Comparison of ENCODE assay signal across 8 cellular contexts in genomic region chr13:23899555-23899954, GRCh38. TPM values are rescaled to one million over a fixed set of nuclear protein-coding genes. Genes with fewer than 3 reads are reported as not detected.
A peak's percentile ranks its signal among the peaks of the same experiment; 100 is the strongest.
DNase-seq lines count a peak whose midpoint lies in the region; ATAC-seq and TF ChIP-seq lines count a peak whose summit lies in the region.

No MANE protein-coding gene starts in this region.

- peaks cover 6% of the 10 kb centered on the region for H3K4me1 Mint-ChIP-seq in CD8-positive, alpha-beta T cell (ENCODE audit: low read depth)
- H3K4me1 Mint-ChIP-seq in neural progenitor cell, result peaks cover under 1% of the 10 kb centered on the region

- H3K27me3 Mint-ChIP-seq in CD8-positive, alpha-beta T cell (ENCODE audit: low read depth), result peaks cover 29% of the 10 kb centered on the region
- H3K27me3 Mint-ChIP-seq in neural progenitor cell (ENCODE audit: insufficient read depth, low read depth), result peaks cover 6% of the 10 kb centered on the region

- DNase-seq in CD8-positive, alpha-beta T cell, result peak in 2 of 7 experiments; percentile 23 to 28
- DNase-seq in epithelial cell of esophagus (ENCODE audit: low read depth), result peak; percentile 35
- peak; percentile 34 for DNase-seq in neural progenitor cell (ENCODE audit: low spot score)
- DNase-seq in sigmoid colon, result no peak
- DNase-seq in NCI-H524 treated with DMSO at 0.1 percent for 48 hours (lab: John Stamatoyannopoulos, UW), result no peak

- no peak overlapping the region for H3K4me3 Mint-ChIP-seq in CD8-positive, alpha-beta T cell
- H3K4me3 Mint-ChIP-seq in neural progenitor cell, result no peak overlapping the region

- peak; percentile 39 for TF ChIP-seq CTCF in CD8-positive, alpha-beta T cell (IDR thresholded peaks at IDR 0.05)
- TF ChIP-seq CTCF in SU-DHL-6 (IDR thresholded peaks at IDR 0.05; ENCODE audit: insufficient read depth, low read length, poor library complexity, severe bottlenecking), result peak; percentile 32
- peak; percentile 61 for TF ChIP-seq CTCF in epithelial cell of esophagus (IDR thresholded peaks at IDR 0.05; ENCODE audit: insufficient read depth, low read depth, low read length, missing control alignments)
- peak; percentile 68 for TF ChIP-seq CTCF in neural progenitor cell (IDR thresholded peaks at IDR 0.05)
- TF ChIP-seq CTCF in sigmoid colon (IDR thresholded peaks at IDR 0.05), result peak in 1 of 4 experiments; percentile 64

- WGBS in sigmoid colon, 2 donors, result 18 to 28% methylated on average over 4 of the region's 4 CpGs

- CTCF ChIA-PET in CD8-positive, alpha-beta T cell (lab: Charles Lee), result interaction anchor here (0.7 kb wide), 1 partner anchor 11 kb away, joined by 3 read pairs; no protein-coding TSS in a partner anchor

- intact Hi-C loops in CD8-positive, alpha-beta T cell (cut with DNase I, micrococcal nuclease), result no loop called here
- intact Hi-C loops in sigmoid colon (cut with DNase I), result no loop called here

- H3K27me3 ChIP-seq in CD8-positive, alpha-beta T cell (ENCODE audit: insufficient read depth, low read length), result peaks cover 8% of the 10 kb centered on the region
- no peaks in the 10 kb centered on the region for H3K27me3 ChIP-seq in SU-DHL-6 (ENCODE audit: low read length)
- H3K27me3 ChIP-seq in neural progenitor cell, result peaks cover 22% of the 10 kb centered on the region
- peaks cover 16 to 32% (median 19%) of the 10 kb centered on the region in 3 donors for H3K27me3 ChIP-seq in sigmoid colon

- H3K27ac ChIP-seq in CD8-positive, alpha-beta T cell (ENCODE audit: low read depth, low read length), result no peak overlapping the region
- no peak overlapping the region for H3K27ac ChIP-seq in SU-DHL-6 (ENCODE audit: low read depth, low read length)
- no peak overlapping the region for H3K27ac ChIP-seq in neural progenitor cell
- H3K27ac ChIP-seq in sigmoid colon, result no peak overlapping the region

- H3F3A ChIP-seq in SU-DHL-6 (ENCODE audit: insufficient read depth), result no peaks in the 10 kb centered on the region
- no peaks in the 10 kb centered on the region for H3F3A ChIP-seq in neural progenitor cell (ENCODE audit: low read depth)

- TF ChIP-seq POLR2A in sigmoid colon (IDR thresholded peaks at IDR 0.05), result no peak

- H2AFZ ChIP-seq in SU-DHL-6 (ENCODE audit: low read depth, low read length, severe bottlenecking), result no peak overlapping the region
- H2AFZ ChIP-seq in neural progenitor cell (replicated peaks), result peak overlapping the region; percentile 23

- no peaks in the 10 kb centered on the region for H3K9me3 ChIP-seq in CD8-positive, alpha-beta T cell (ENCODE audit: low read length)
- H3K9me3 ChIP-seq in SU-DHL-6 (ENCODE audit: insufficient read depth, low read length) (no peaks in the 10 kb centered on the region), neural progenitor cell (ENCODE audit: low read depth) (no peaks in the 10 kb centered on the region), sigmoid colon (no peaks in the 10 kb centered on the region)

- ATAC-seq in CD8-positive, alpha-beta T cell, result peak; percentile 36
- ATAC-seq in GM21723 (IDR thresholded peaks at IDR 0.05; ENCODE audit: unreplicated experiment), result peak; percentile 56
- ATAC-seq in HG03135 (IDR thresholded peaks at IDR 0.05; ENCODE audit: unreplicated experiment), result no peak

- no peak overlapping the region for H3K4me2 ChIP-seq in SU-DHL-6 (ENCODE audit: low read depth, low read length, poor library complexity, severe bottlenecking)
- no peak overlapping the region for H3K4me2 ChIP-seq in neural progenitor cell

- H3K36me3 Mint-ChIP-seq in CD8-positive, alpha-beta T cell, result no peaks in the 10 kb centered on the region
- no peaks in the 10 kb centered on the region for H3K36me3 Mint-ChIP-seq in neural progenitor cell

- H3K9me3 Mint-ChIP-seq in CD8-positive, alpha-beta T cell, result no peaks in the 10 kb centered on the region
- H3K9me3 Mint-ChIP-seq in neural progenitor cell, result no peaks in the 10 kb centered on the region

- TF ChIP-seq EP300 in sigmoid colon (IDR thresholded peaks at IDR 0.05), result no peak

- POLR2A ChIA-PET in CD8-positive, alpha-beta T cell (lab: Charles Lee), result no interaction called here

- H3K9me2 ChIP-seq in SU-DHL-6 (replicated peaks; ENCODE audit: insufficient read depth, low read length), result no peaks in the 10 kb centered on the region

- no peaks in the 10 kb centered on the region for H3K36me3 ChIP-seq in CD8-positive, alpha-beta T cell (ENCODE audit: insufficient read depth, low read length)
- H3K36me3 ChIP-seq in SU-DHL-6 (ENCODE audit: low read length), result no peaks in the 10 kb centered on the region
- H3K36me3 ChIP-seq in neural progenitor cell, result no peaks in the 10 kb centered on the region
- no peaks in the 10 kb centered on the region for H3K36me3 ChIP-seq in sigmoid colon

- H4K20me1 ChIP-seq in SU-DHL-6 (ENCODE audit: low read depth, low read length) (no peaks in the 10 kb centered on the region), neural progenitor cell (ENCODE audit: low read depth) (no peaks in the 10 kb centered on the region)

- H3K4me1 ChIP-seq in CD8-positive, alpha-beta T cell (ENCODE audit: insufficient read depth, low read length), result peaks cover 7% of the 10 kb centered on the region
- H3K4me1 ChIP-seq in neural progenitor cell (no peaks in the 10 kb centered on the region), sigmoid colon (peaks cover 0 to 24% (median 13%) of the 10 kb centered on the region in 4 donors)

- no peak overlapping the region for H3K4me3 ChIP-seq in CD8-positive, alpha-beta T cell (ENCODE audit: low read depth, low read length)
- H3K4me3 ChIP-seq in SU-DHL-6 (ENCODE audit: insufficient read depth, low read length, poor library complexity, severe bottlenecking) (no peak overlapping the region), epithelial cell of esophagus (ENCODE audit: low read length) (no peak overlapping the region), neural progenitor cell (no peak overlapping the region), sigmoid colon (no peak overlapping the region)

- no peaks in the 10 kb centered on the region for H3K79me2 ChIP-seq in SU-DHL-6 (ENCODE audit: insufficient read depth, low read length)
- no peaks in the 10 kb centered on the region for H3K79me2 ChIP-seq in neural progenitor cell (ENCODE audit: low read depth)

- H3K9ac ChIP-seq in SU-DHL-6 (ENCODE audit: low read length) (no peak overlapping the region), neural progenitor cell (no peak overlapping the region)

- no peak overlapping the region for H3K27ac Mint-ChIP-seq in CD8-positive, alpha-beta T cell
- H3K27ac Mint-ChIP-seq in neural progenitor cell, result no peak overlapping the region

RNA-seq across cellular contexts. Expression of gene C1QTNF9B, which starts 2.3 kb away (rescaled TPM):
- total RNA-seq in CD8-positive, alpha-beta T cell, result not detected
- total RNA-seq in neural progenitor cell (ENCODE audit: low replicate concordance), result not detected in 2 replicates
- total RNA-seq in sigmoid colon, result not detected
- under 1 TPM in 1 of 3 donors, not detected in 2; 0.13 TPM for polyA plus RNA-seq in sigmoid colon

RNA-seq across cellular contexts. Expression of gene MIPEP, which starts 10.4 kb away (rescaled TPM):
- 1 to 10 TPM; 3.0 to 3.8 TPM for total RNA-seq in CD8-positive, alpha-beta T cell
- total RNA-seq in neural progenitor cell (ENCODE audit: low replicate concordance), result 19.5 and 22.8 TPM in 2 replicates
- total RNA-seq in sigmoid colon, result 10 to 100 TPM; 10.7 to 11.4 (median 11.1) TPM
- polyA plus RNA-seq in sigmoid colon, result 10 to 100 TPM; 13.8 to 20.5 (median 19.4) TPM

Comparison
In these comparisons a context has a peak if more than half of its experiments do, and no peak if none do; other contexts are left out.
1. DNase-seq: peak in epithelial cell of esophagus (single experiment) and neural progenitor cell (single experiment); none in sigmoid colon (single experiment) and NCI-H524 treated with DMSO at 0.1 percent for 48 hours (single experiment).